In the genomic region with DNA sequence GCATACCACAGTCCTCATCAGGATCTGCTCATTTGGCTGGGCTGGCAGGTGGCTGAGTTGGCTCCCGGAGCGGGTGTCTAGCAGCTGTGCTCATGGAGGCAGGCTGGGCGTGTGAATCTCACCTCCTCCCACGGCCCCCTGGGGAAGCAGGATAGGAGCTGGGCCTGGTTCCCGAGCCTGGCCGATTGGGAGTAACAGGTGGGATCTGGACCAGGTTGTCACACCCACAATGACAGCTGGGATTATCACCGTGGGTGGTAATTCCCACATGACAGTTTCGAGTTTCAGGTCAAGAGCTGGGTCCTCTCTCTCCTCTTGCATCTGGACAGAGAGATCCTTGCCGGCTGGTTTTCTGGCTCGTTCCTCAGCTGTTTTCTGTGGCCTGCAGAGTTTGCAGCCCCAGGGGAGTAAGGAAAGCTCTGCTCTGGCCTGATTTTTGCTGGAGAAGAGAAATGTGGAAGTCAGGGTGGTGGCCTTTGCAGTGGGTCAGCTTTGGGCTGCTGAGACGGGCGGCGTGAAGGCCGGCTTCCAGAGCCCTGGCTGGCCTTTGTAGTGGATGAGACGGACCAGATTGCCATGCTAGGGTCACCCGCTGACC, we compare ENCODE assay signal across 9 cellular contexts. TPM values are rescaled to one million over a fixed set of nuclear protein-coding genes. Genes with fewer than 3 reads are reported as not detected.
DNase-seq lines count a peak whose midpoint lies in the region; ATAC-seq and TF ChIP-seq lines count a peak whose summit lies in the region.
"Had no signal": no experiment of that assay in that cellular context is flagged by ENCODE, and none has a peak within 500 bp of the region (broad histone marks: within the 10 kb centered on the region; RNA-seq: fewer than 3 reads in every experiment).

No MANE protein-coding gene starts in this region.

- H3K79me2 ChIP-seq in DND-41 (ENCODE audit: insufficient read depth, low read length) (peaks cover 92% of the 10 kb centered on the region), neural progenitor cell (ENCODE audit: low read depth) (peaks cover 83% of the 10 kb centered on the region)

- TF ChIP-seq CTCF in DND-41 (IDR thresholded peaks at IDR 0.05; ENCODE audit: borderline replicate concordance, extremely low read depth, low read length, poor library complexity, severe bottlenecking) (no peak), neural progenitor cell (IDR thresholded peaks at IDR 0.05) (no peak)

- H4K20me1 ChIP-seq in DND-41 (ENCODE audit: insufficient read depth, low read length) (peaks cover 67% of the 10 kb centered on the region), neural progenitor cell (ENCODE audit: low read depth) (peaks cover 72% of the 10 kb centered on the region)

- H3K4me2 ChIP-seq in DND-41 (ENCODE audit: insufficient read depth, low read length) (no peak overlapping the region), neural progenitor cell (peak overlapping the region; percentile 67)

- H3K4me1 ChIP-seq in DND-41 (ENCODE audit: insufficient read depth, low read length) (no peaks in the 10 kb centered on the region), neural progenitor cell (peaks cover 42% of the 10 kb centered on the region)
- H3K4me1 ChIP-seq in effector memory CD4-positive, alpha-beta T cell (ENCODE audit: control insufficient read depth, insufficient read depth, low read length, poor library complexity, severe bottlenecking): peaks cover 34% of the 10 kb centered on the region

- H3K27ac ChIP-seq in DND-41 (ENCODE audit: low read length): peak overlapping the region; percentile 44; the same call in 1 of the 2 replicates
- H3K27ac ChIP-seq in neural progenitor cell: no peak overlapping the region
- no peak overlapping the region for H3K27ac ChIP-seq in effector memory CD4-positive, alpha-beta T cell (ENCODE audit: insufficient read depth, low read length, poor library complexity, severe bottlenecking)

- H3K9me3 Mint-ChIP-seq in effector memory CD8-positive, alpha-beta T cell: no peaks in the 10 kb centered on the region
- peaks cover 10% of the 10 kb centered on the region for H3K9me3 Mint-ChIP-seq in neural progenitor cell

- peaks cover 60 to 61% of the 10 kb centered on the region in 2 donors for H3K4me1 Mint-ChIP-seq in effector memory CD8-positive, alpha-beta T cell (ENCODE audit: low read depth in 2 of 2)
- peaks cover 68% of the 10 kb centered on the region for H3K4me1 Mint-ChIP-seq in neural progenitor cell

- no peak overlapping the region for H3K4me3 ChIP-seq in DND-41 (ENCODE audit: low read depth in 1 of 2, low read length in 2 of 2)
- H3K4me3 ChIP-seq in neural progenitor cell: no peak overlapping the region
- no peak overlapping the region for H3K4me3 ChIP-seq in effector memory CD4-positive, alpha-beta T cell (ENCODE audit: insufficient read depth, low read depth, low read length, poor library complexity, severe bottlenecking)
- H3K4me3 ChIP-seq: adrenal gland had no signal

- DNase-seq in DND-41 (no peak), NCI-H446 (lab: John Stamatoyannopoulos, UW) (peak; percentile 64 to 88), neural progenitor cell (ENCODE audit: low spot score) (peak; percentile 77)
- no peak for DNase-seq in effector memory CD8-positive, alpha-beta T cell
- DNase-seq in effector memory CD4-positive, alpha-beta T cell: no peak
- DNase-seq in stimulated activated naive CD4-positive, alpha-beta T cell treated with Interleukin-2 at 50 U/mL for 16 hours (lab: John Stamatoyannopoulos, UW): no peak

- H3K36me3 ChIP-seq in DND-41 (ENCODE audit: insufficient read depth, low read length): no peaks in the 10 kb centered on the region
- no peaks in the 10 kb centered on the region for H3K36me3 ChIP-seq in neural progenitor cell
- H3K36me3 ChIP-seq in effector memory CD4-positive, alpha-beta T cell (ENCODE audit: control insufficient read depth, insufficient read depth, low read length): no peaks in the 10 kb centered on the region
- H3K36me3 ChIP-seq: adrenal gland had no signal

- H3F3A ChIP-seq in neural progenitor cell (ENCODE audit: low read depth): peaks cover 33% of the 10 kb centered on the region

- peaks cover 11% of the 10 kb centered on the region for H3K36me3 Mint-ChIP-seq in effector memory CD8-positive, alpha-beta T cell (ENCODE audit: insufficient read depth)
- H3K36me3 Mint-ChIP-seq in neural progenitor cell: peaks cover 19% of the 10 kb centered on the region

- H3K4me3 Mint-ChIP-seq in effector memory CD8-positive, alpha-beta T cell: peak overlapping the region; percentile 69 to 73
- H3K4me3 Mint-ChIP-seq in neural progenitor cell: peak overlapping the region; percentile 66

- H3K27ac Mint-ChIP-seq in effector memory CD8-positive, alpha-beta T cell: peak overlapping the region; percentile 84 to 91
- peak overlapping the region; percentile 97 for H3K27ac Mint-ChIP-seq in neural progenitor cell

- H3K9ac ChIP-seq in DND-41 (ENCODE audit: low read depth, low read length) (no peak overlapping the region), neural progenitor cell (no peak overlapping the region)

- H3K27me3 Mint-ChIP-seq in effector memory CD8-positive, alpha-beta T cell: no peaks in the 10 kb centered on the region
- H3K27me3 Mint-ChIP-seq in neural progenitor cell (ENCODE audit: insufficient read depth, low read depth): peaks cover 3% of the 10 kb centered on the region

- no peaks in the 10 kb centered on the region for H3K9me3 ChIP-seq in DND-41 (ENCODE audit: insufficient read depth, low read length, severe bottlenecking)
- no peaks in the 10 kb centered on the region for H3K9me3 ChIP-seq in neural progenitor cell (ENCODE audit: low read depth)
- H3K9me3 ChIP-seq in effector memory CD4-positive, alpha-beta T cell (ENCODE audit: control insufficient read depth, low read length): no peaks in the 10 kb centered on the region
- H3K9me3 ChIP-seq: adrenal gland had no signal

- H2AFZ ChIP-seq in DND-41 (ENCODE audit: low read depth, low read length) (no peak overlapping the region), neural progenitor cell (replicated peaks) (no peak overlapping the region)

- ATAC-seq in DND-41 (ENCODE audit: insufficient read depth, low read depth): no peak
- ATAC-seq in effector memory CD8-positive, alpha-beta T cell (replicated peaks): no peak
- no peak for ATAC-seq in GM21737 (IDR thresholded peaks at IDR 0.05; ENCODE audit: unreplicated experiment)
- ATAC-seq in HG02870 (IDR thresholded peaks at IDR 0.05; ENCODE audit: unreplicated experiment): no peak

- H3K27me3 ChIP-seq in DND-41 (ENCODE audit: insufficient read depth, low read length, poor library complexity) (no peaks in the 10 kb centered on the region), neural progenitor cell (no peaks in the 10 kb centered on the region)
- H3K27me3 ChIP-seq in effector memory CD4-positive, alpha-beta T cell (replicated peaks; ENCODE audit: control insufficient read depth, insufficient read depth, low read length, poor library complexity, severe bottlenecking): no peaks in the 10 kb centered on the region
- H3K27me3 ChIP-seq: adrenal gland had no signal

RNA-seq across cellular contexts. Expression of a gene that starts 57.0 kb away (rescaled TPM):
- total RNA-seq in neural progenitor cell (ENCODE audit: low replicate concordance): 35.5 and 36.0 TPM in 2 replicates

Comparison
In these comparisons a context has a peak if more than half of its experiments do, and no peak if none do; other contexts are left out.
1. DNase-seq: peak in NCI-H446 (2 of 2) and neural progenitor cell (single experiment); none in DND-41 (single experiment), effector memory CD8-positive, alpha-beta T cell (0 of 3), effector memory CD4-positive, alpha-beta T cell (0 of 3) and stimulated activated naive CD4-positive, alpha-beta T cell treated with Interleukin-2 at 50 U/mL for 16 hours (single experiment).